ENCODE assay signal across 21 cellular contexts in the genomic region with DNA sequence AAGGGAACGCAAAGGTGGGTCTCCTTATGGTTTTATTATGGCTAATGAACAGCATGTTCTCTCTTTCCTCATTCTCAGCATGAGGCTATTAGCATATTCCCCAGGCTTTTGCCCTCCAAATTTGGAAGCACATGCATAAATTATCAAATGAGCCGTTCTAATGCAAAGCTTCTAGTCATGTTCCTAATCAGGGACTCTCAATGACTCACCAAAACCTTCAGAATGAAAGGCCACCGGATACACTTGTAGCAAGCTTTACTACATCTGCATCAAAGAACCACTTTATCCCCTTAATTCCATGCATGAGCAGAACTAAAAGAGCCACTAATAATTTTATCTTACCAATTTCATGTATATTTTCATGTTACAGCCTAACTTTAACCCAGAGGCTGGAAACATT.
A peak's percentile ranks its signal among the peaks of the same experiment; 100 is the strongest.
DNase-seq lines count a peak whose midpoint lies in the region; ATAC-seq, FAIRE-seq and TF ChIP-seq lines count a peak whose summit lies in the region.
"Had no signal": no experiment of that assay in that cellular context is flagged by ENCODE, and none has a peak within 500 bp of the region (broad histone marks: within the 10 kb centered on the region; RNA-seq: fewer than 3 reads in every experiment).

No MANE protein-coding gene starts in this region.

- H3K4me3 Mint-ChIP-seq in astrocyte (ENCODE audit: unreplicated experiment), result no peak overlapping the region
- H3K4me3 Mint-ChIP-seq in activated naive CD4-positive, alpha-beta T cell treated with anti-CD3 and anti-CD28 coated beads, Interleukin-2, amount 10 ng/mL, durations not matched to agents 7 days and 5 days, result no peak overlapping the region
- H3K4me3 Mint-ChIP-seq: CD4-positive, alpha-beta memory T cell; GM23338; HFFc6 had no signal

- H3K9me3 Mint-ChIP-seq in astrocyte (ENCODE audit: unreplicated experiment), result peaks cover 17% of the 10 kb centered on the region
- H3K9me3 Mint-ChIP-seq in activated naive CD4-positive, alpha-beta T cell treated with anti-CD3 and anti-CD28 coated beads, Interleukin-2, amount 10 ng/mL, durations not matched to agents 7 days and 5 days, result peaks cover 7% of the 10 kb centered on the region

- CTCF ChIA-PET in activated naive CD4-positive, alpha-beta T cell treated with anti-CD3 and anti-CD28 coated beads, Interleukin-2, amount 10 ng/mL, durations not matched to agents 7 days and 5 days (lab: Charles Lee), result no interaction called here

- H3K9me3 ChIP-seq in astrocyte (ENCODE audit: insufficient read depth, low read depth, low read length), result no peaks in the 10 kb centered on the region
- H3K9me3 ChIP-seq: HAP-1 had no signal

- no peaks in the 10 kb centered on the region for H3K36me3 ChIP-seq in astrocyte (ENCODE audit: insufficient read depth, low read length)
- H3K36me3 ChIP-seq: HAP-1 had no signal

- no peak overlapping the region for H3K27ac ChIP-seq in astrocyte (ENCODE audit: low read depth, low read length)
- H3K27ac ChIP-seq: A549 had no signal

- H3K4me3 ChIP-seq in astrocyte (ENCODE audit: insufficient read depth, low read depth, low read length) (no peak overlapping the region), retinal pigment epithelial cell (ENCODE audit: low read length) (no peak overlapping the region)
- H3K4me3 ChIP-seq: A549, GM12878, GM23338, HAP-1 had no signal

- H3K4me1 ChIP-seq in astrocyte (ENCODE audit: insufficient read depth, low read length), result no peaks in the 10 kb centered on the region
- H3K4me1 ChIP-seq: A549, Caco-2 had no signal

- H2AFZ ChIP-seq in astrocyte (ENCODE audit: low read depth, low read length), result no peak overlapping the region
- H2AFZ ChIP-seq: GM23338 had no signal

- H3K79me2 ChIP-seq in astrocyte (ENCODE audit: insufficient read depth, low read length), result no peaks in the 10 kb centered on the region

- FAIRE-seq in astrocyte (lab: Jason Lieb, UNC) (no peak), GM12891 (lab: Jason Lieb, UNC) (no peak)
- FAIRE-seq: A549, GM12878, GM18507 had no signal

- ATAC-seq in HG02973 (IDR thresholded peaks at IDR 0.05; ENCODE audit: unreplicated experiment), result no peak
- ATAC-seq: A549, GM12878, GM23338 had no signal

- no peaks in the 10 kb centered on the region for H4K20me1 ChIP-seq in astrocyte (ENCODE audit: insufficient read depth, low read length)

- H3K9ac ChIP-seq in astrocyte (ENCODE audit: low read length), result no peak overlapping the region

- no peaks in the 10 kb centered on the region for H3K27me3 Mint-ChIP-seq in astrocyte (ENCODE audit: low read depth, unreplicated experiment)
- no peaks in the 10 kb centered on the region for H3K27me3 Mint-ChIP-seq in activated naive CD4-positive, alpha-beta T cell treated with anti-CD3 and anti-CD28 coated beads, Interleukin-2, amount 10 ng/mL, durations not matched to agents 7 days and 5 days

- no peaks in the 10 kb centered on the region for H3K4me1 Mint-ChIP-seq in astrocyte (ENCODE audit: low read depth, unreplicated experiment)
- H3K4me1 Mint-ChIP-seq in activated naive CD4-positive, alpha-beta T cell treated with anti-CD3 and anti-CD28 coated beads, Interleukin-2, amount 10 ng/mL, durations not matched to agents 7 days and 5 days, result no peaks in the 10 kb centered on the region
- H3K4me1 Mint-ChIP-seq: CD4-positive, alpha-beta memory T cell had no signal

- no peaks in the 10 kb centered on the region for H3K36me3 Mint-ChIP-seq in astrocyte (ENCODE audit: low read depth, unreplicated experiment)
- no peaks in the 10 kb centered on the region for H3K36me3 Mint-ChIP-seq in activated naive CD4-positive, alpha-beta T cell treated with anti-CD3 and anti-CD28 coated beads, Interleukin-2, amount 10 ng/mL, durations not matched to agents 7 days and 5 days
- H3K36me3 Mint-ChIP-seq: CD4-positive, alpha-beta memory T cell had no signal

- H3K4me2 ChIP-seq in astrocyte (ENCODE audit: low read length), result no peak overlapping the region
- H3K4me2 ChIP-seq: A549, GM23338 had no signal

- DNase-seq in NCI-H526 (lab: John Stamatoyannopoulos, UW), result peak; percentile 0 to 27
- no peak for DNase-seq in NCI-H526 treated with DMSO at 0.1 percent for 48 hours (lab: John Stamatoyannopoulos, UW)
- peak; percentile 52 for DNase-seq in DMS79 treated with DMSO at 0.1 percent for 48 hours (lab: John Stamatoyannopoulos, UW)
- DNase-seq in astrocyte (ENCODE audit: low read depth), result peak; percentile 24
- peak; percentile 24 for DNase-seq in retinal pigment epithelial cell (ENCODE audit: low read depth)
- no peak for DNase-seq in GM12891 (ENCODE audit: insufficient read length, low spot score)
- no peak for DNase-seq in activated naive CD4-positive, alpha-beta T cell treated with anti-CD3 and anti-CD28 coated beads, Interleukin-2, amount 10 ng/mL, durations not matched to agents 7 days and 5 days
- DNase-seq: 8988T; C1 segment of cervical spinal cord; Caco-2; CD4-positive, alpha-beta memory T cell; DMS53; EL; GDM1; HFFc6 had no signal

- no peak for TF ChIP-seq POLR2A in GM12891 (IDR thresholded peaks at IDR 0.05; ENCODE audit: low read depth, low read length)

- no peak overlapping the region for H3K27ac Mint-ChIP-seq in astrocyte (ENCODE audit: unreplicated experiment)
- no peak overlapping the region for H3K27ac Mint-ChIP-seq in activated naive CD4-positive, alpha-beta T cell treated with anti-CD3 and anti-CD28 coated beads, Interleukin-2, amount 10 ng/mL, durations not matched to agents 7 days and 5 days
- H3K27ac Mint-ChIP-seq: CD4-positive, alpha-beta memory T cell; GM23338; HFFc6 had no signal

- no peaks in the 10 kb centered on the region for H3K27me3 ChIP-seq in astrocyte (ENCODE audit: insufficient read depth, low read length)

- TF ChIP-seq CTCF in astrocyte (IDR thresholded peaks at IDR 0.05; ENCODE audit: insufficient read depth, low read depth, low read length) (no peak), retinal pigment epithelial cell (conservative IDR thresholded peaks at IDR 0.05; ENCODE audit: low read depth, low read length) (no peak)

TF ChIP-seq in GM12891, 5 proteins besides CTCF, POLR2A, EP300 and RAD21:
- no peak for TF ChIP-seq PAX5 (IDR thresholded peaks at IDR 0.05; ENCODE audit: insufficient read depth, low read length, severe bottlenecking)
- no peak for TF ChIP-seq SPI1 (IDR thresholded peaks at IDR 0.05; ENCODE audit: low read depth, low read length)
- TF ChIP-seq TAF1 (IDR thresholded peaks at IDR 0.05; ENCODE audit: low read depth, low read length), result no peak
- no peak for TF ChIP-seq POU2F2 (IDR thresholded peaks at IDR 0.05; ENCODE audit: low read depth, low read length)
- no peak for TF ChIP-seq POLR2AphosphoS5 (IDR thresholded peaks at IDR 0.05; ENCODE audit: low read depth, low read length)

Comparison
In these comparisons a context has a peak if more than half of its experiments do, and no peak if none do; other contexts are left out.
1. DNase-seq: peak in NCI-H526 (2 of 2), DMS79 treated with DMSO at 0.1 percent for 48 hours (single experiment), astrocyte (single experiment) and retinal pigment epithelial cell (single experiment); none in NCI-H526 treated with DMSO at 0.1 percent for 48 hours (single experiment), GM12891 (single experiment) and activated naive CD4-positive, alpha-beta T cell treated with anti-CD3 and anti-CD28 coated beads, Interleukin-2, amount 10 ng/mL, durations not matched to agents 7 days and 5 days (single experiment).